In the genomic region with DNA sequence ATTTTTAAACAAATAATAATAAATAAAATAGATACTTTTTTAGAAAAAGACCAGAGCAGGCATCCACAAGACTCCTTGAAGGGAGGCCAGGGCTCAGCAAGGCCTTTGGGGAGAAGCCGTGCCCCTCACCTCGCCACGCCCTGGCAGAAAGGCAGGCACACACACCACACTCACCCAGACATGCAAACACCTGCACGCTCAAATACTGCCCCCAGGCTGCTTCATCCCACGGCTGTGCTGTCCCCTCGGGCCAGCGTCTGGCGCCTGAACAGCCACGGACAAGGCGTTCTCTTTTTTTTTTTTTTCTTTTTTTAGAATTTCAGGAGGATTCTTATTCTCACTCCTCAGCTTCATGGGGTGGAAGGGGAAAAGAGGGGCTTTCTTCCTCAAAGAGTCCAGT, we compare ENCODE assay signal across 11 cellular contexts. TPM values are rescaled to one million over a fixed set of nuclear protein-coding genes. Genes with fewer than 3 reads are reported as not detected.
DNase-seq lines count a peak whose midpoint lies in the region; ATAC-seq and TF ChIP-seq lines count a peak whose summit lies in the region.
"Had no signal": no experiment of that assay in that cellular context is flagged by ENCODE, and none has a peak within 500 bp of the region (broad histone marks: within the 10 kb centered on the region; RNA-seq: fewer than 3 reads in every experiment).

No MANE protein-coding gene starts in this region.

- ATAC-seq in GM18907 (IDR thresholded peaks at IDR 0.05; ENCODE audit: unreplicated experiment) (no peak), HG02763 (IDR thresholded peaks at IDR 0.05; ENCODE audit: unreplicated experiment) (no peak)
- ATAC-seq: mucosa of descending colon had no signal

- H3K4me2 ChIP-seq in BLaER1: peak overlapping the region; percentile 100
- H3K4me2 ChIP-seq in KMS-11: peak overlapping the region; percentile 94

- H3K9me3 ChIP-seq in BLaER1: no peaks in the 10 kb centered on the region
- H3K9me3 ChIP-seq: mucosa of descending colon had no signal

- H2AFZ ChIP-seq in KMS-11 (ENCODE audit: low read depth): no peak overlapping the region

- no peaks in the 10 kb centered on the region for H3K79me2 ChIP-seq in KMS-11 (ENCODE audit: insufficient read depth, low read depth)

- H3K4me3 ChIP-seq in BLaER1 (peak overlapping the region; percentile 84), KMS-11 (IDR thresholded peaks at IDR 0.05; ENCODE audit: insufficient read depth, low read depth, low read length) (no peak overlapping the region), cardiac fibroblast (replicated peaks in 1 of 2; ENCODE audit: low read depth in 2 of 2, low read length in 2 of 2) (peak overlapping the region; percentile 89 to 92)
- H3K4me3 ChIP-seq: mucosa of descending colon had no signal

- H3K27ac ChIP-seq in BLaER1 (no peak overlapping the region), KMS-11 (no peak overlapping the region)

- H3K4me1 ChIP-seq in BLaER1: peaks cover 38% of the 10 kb centered on the region
- H3K4me1 ChIP-seq in KMS-11 (ENCODE audit: low read depth, poor library complexity, severe bottlenecking): peaks cover 27% of the 10 kb centered on the region

- peaks cover 60% of the 10 kb centered on the region for H3K4me1 Mint-ChIP-seq in osteocyte (ENCODE audit: unreplicated experiment)

- TF ChIP-seq CTCF in KMS-11 (conservative IDR thresholded peaks at IDR 0.05; ENCODE audit: low read depth, low read length): no peak
- no peak for TF ChIP-seq CTCF in cardiac fibroblast (IDR thresholded peaks at IDR 0.05; ENCODE audit: low read depth, low read length)
- no peak for TF ChIP-seq CTCF in osteocyte (IDR thresholded peaks at IDR 0.05)

- H3K27me3 ChIP-seq in BLaER1 (no peaks in the 10 kb centered on the region), KMS-11 (ENCODE audit: insufficient read depth, low read depth) (no peaks in the 10 kb centered on the region)

- H3K27ac Mint-ChIP-seq in osteocyte (ENCODE audit: unreplicated experiment): peak overlapping the region; percentile 72

- no peak for DNase-seq in cardiac fibroblast (ENCODE audit: low read depth in 2 of 2)
- DNase-seq in osteocyte (ENCODE audit: extremely low spot score, unreplicated experiment): no peak
- no peak for DNase-seq in AG08395 (ENCODE audit: low spot score)
- no peak for DNase-seq in stimulated activated CD4-positive, alpha-beta T cell treated with anti-CD3 and anti-CD28 coated beads, Interleukin-1b, Interleukin-23, amount 100 ng/mL, for 48 hours
- DNase-seq: NCI-H1930, SIG-M5 had no signal

- no peaks in the 10 kb centered on the region for H3K9me3 Mint-ChIP-seq in osteocyte (ENCODE audit: unreplicated experiment)

- H3K4me3 Mint-ChIP-seq in osteocyte (ENCODE audit: unreplicated experiment): peak overlapping the region; percentile 84

- H3K27me3 Mint-ChIP-seq in osteocyte (ENCODE audit: unreplicated experiment): no peaks in the 10 kb centered on the region

- peak overlapping the region; percentile 80; the same call in 1 of the 2 replicates for H3K9ac ChIP-seq in BLaER1
- peak overlapping the region; percentile 41; the same call in 1 of the 2 replicates for H3K9ac ChIP-seq in KMS-11

- H3K36me3 ChIP-seq in BLaER1 (no peaks in the 10 kb centered on the region), KMS-11 (ENCODE audit: insufficient read depth) (no peaks in the 10 kb centered on the region)

- H3K36me3 Mint-ChIP-seq in osteocyte (ENCODE audit: unreplicated experiment): peaks cover 2% of the 10 kb centered on the region

- H4K20me1 ChIP-seq in BLaER1: no peaks in the 10 kb centered on the region
- no peaks in the 10 kb centered on the region for H4K20me1 ChIP-seq in KMS-11 (ENCODE audit: insufficient read depth)

RNA-seq across cellular contexts. Expression of a gene that starts 1.5 kb away (rescaled TPM):
- 117 and 118 TPM in 2 replicates for total RNA-seq in osteocyte

RNA-seq across cellular contexts. Expression of a gene that starts 27.5 kb away (rescaled TPM):
- total RNA-seq in osteocyte: 44.2 and 49.2 TPM in 2 replicates
